Comparison of ENCODE assay signal across 12 cellular contexts in the genomic region with DNA sequence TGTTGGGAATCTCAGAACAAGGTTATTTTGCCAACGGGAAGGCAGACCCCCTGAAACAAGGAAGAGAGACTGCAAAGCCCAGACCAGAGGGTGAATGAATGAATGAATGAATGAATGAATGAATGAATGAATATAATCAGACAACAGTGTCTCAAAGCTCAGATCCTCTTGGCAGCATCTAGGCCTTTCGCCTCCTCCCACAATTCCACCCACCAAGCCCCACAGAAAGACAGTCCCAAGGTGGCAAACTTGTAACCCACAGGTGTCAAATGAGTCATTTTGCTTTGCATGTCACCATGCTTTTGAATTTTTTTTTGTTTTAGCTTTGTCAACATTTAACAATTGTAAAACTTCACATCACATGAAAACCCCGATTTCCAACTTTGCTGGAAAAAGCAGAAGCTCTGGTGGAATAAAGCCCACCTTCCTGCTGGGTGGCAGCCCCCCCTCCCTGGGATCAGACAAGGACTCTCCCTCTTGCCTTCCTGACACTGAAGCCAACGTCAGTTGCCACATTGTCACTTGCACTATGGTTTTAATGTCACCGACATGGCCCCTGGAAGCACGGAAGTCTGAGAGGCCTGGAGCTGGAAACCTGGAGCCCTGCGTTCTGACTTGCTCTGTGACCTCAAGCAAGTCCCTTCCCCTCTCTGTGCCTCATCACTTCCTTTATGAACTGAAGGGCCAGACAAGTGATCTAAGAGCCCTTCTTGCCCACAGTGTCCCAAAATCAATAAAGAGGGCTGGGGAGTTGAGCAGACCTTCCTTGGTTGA.
DNase-seq lines count a peak whose midpoint lies in the region; ATAC-seq, FAIRE-seq and TF ChIP-seq lines count a peak whose summit lies in the region.
"Had no signal": no experiment of that assay in that cellular context is flagged by ENCODE, and none has a peak within 500 bp of the region (broad histone marks: within the 10 kb centered on the region; RNA-seq: fewer than 3 reads in every experiment).

No MANE protein-coding gene starts in this region.

- peak; percentile 57 for FAIRE-seq in GM12892 (lab: Jason Lieb, UNC)

- TF ChIP-seq CTCF in NB4 (IDR thresholded peaks at IDR 0.05; ENCODE audit: low read depth, low read length), result no peak

- no peaks in the 10 kb centered on the region for H3K27me3 ChIP-seq in right cardiac atrium (ENCODE audit: control insufficient read depth, insufficient read depth)
- H3K27me3 ChIP-seq: transverse colon had no signal

- DNase-seq in GM12892 (ENCODE audit: insufficient read length), result no peak
- peak; percentile 53 for DNase-seq in NB4 (ENCODE audit: low read depth)
- peak in 1 of 2 donors; percentile 27 for DNase-seq in activated naive CD4-positive, alpha-beta T cell treated with anti-CD3 and anti-CD28 coated beads, Interleukin-2, amount 50 U/mL, for 72 hours (ENCODE audit: low spot score in 2 of 2)
- DNase-seq in stimulated activated CD4-positive, alpha-beta T cell treated with anti-CD3 and anti-CD28 coated beads, Interleukin-4, amount 100 ng/mL, for 24 hours, result peak; percentile 38
- no peak for DNase-seq in SW 1271 (lab: John Stamatoyannopoulos, UW)
- DNase-seq in right cardiac atrium, result no peak
- DNase-seq: GF-D8, KBM-7, NCI-H1930, transverse colon had no signal

- no peak overlapping the region for H3K4me3 ChIP-seq in NB4 (ENCODE audit: low read depth, low read length)
- no peak overlapping the region for H3K4me3 ChIP-seq in right cardiac atrium (ENCODE audit: low read length)
- H3K4me3 ChIP-seq: transverse colon had no signal

- no peak overlapping the region for H3K27ac Mint-ChIP-seq in activated naive CD4-positive, alpha-beta T cell treated with anti-CD3 and anti-CD28 coated beads, Interleukin-2, amount 50 U/mL, for 72 hours

- TF ChIP-seq POLR2A in GM12892 (IDR thresholded peaks at IDR 0.05; ENCODE audit: low read depth, low read length) (no peak), NB4 (IDR thresholded peaks at IDR 0.05; ENCODE audit: extremely low read depth, insufficient read length) (no peak)

- ATAC-seq in activated naive CD4-positive, alpha-beta T cell treated with anti-CD3 and anti-CD28 coated beads, Interleukin-2, amount 50 U/mL, for 72 hours, result peak; percentile 76 to 87
- ATAC-seq in GM18909 (IDR thresholded peaks at IDR 0.05; ENCODE audit: poor library complexity, unreplicated experiment) (no peak), right cardiac atrium (no peak)
- ATAC-seq: foreskin keratinocyte had no signal

- H3K9me3 ChIP-seq in right cardiac atrium (ENCODE audit: control insufficient read depth, low read length), result no peaks in the 10 kb centered on the region
- H3K9me3 ChIP-seq: transverse colon had no signal

- H3K9me3 Mint-ChIP-seq in activated naive CD4-positive, alpha-beta T cell treated with anti-CD3 and anti-CD28 coated beads, Interleukin-2, amount 50 U/mL, for 72 hours, result no peaks in the 10 kb centered on the region

- no peaks in the 10 kb centered on the region for H3K36me3 Mint-ChIP-seq in activated naive CD4-positive, alpha-beta T cell treated with anti-CD3 and anti-CD28 coated beads, Interleukin-2, amount 50 U/mL, for 72 hours

- no peak overlapping the region for H3K27ac ChIP-seq in right cardiac atrium (ENCODE audit: low read length)
- H3K27ac ChIP-seq: foreskin keratinocyte, transverse colon had no signal

- intact Hi-C loops in right cardiac atrium (cut with DNase I), result no loop called here

- WGBS in right cardiac atrium, result 79% methylated on average over 7 of the region's 7 CpGs

- peaks cover 2% of the 10 kb centered on the region for H3K4me1 ChIP-seq in right cardiac atrium (ENCODE audit: control insufficient read depth, insufficient read depth, low read length)
- H3K4me1 ChIP-seq: foreskin keratinocyte had no signal

Comparison
In these comparisons a context has a peak if more than half of its experiments do, and no peak if none do; other contexts are left out.
1. DNase-seq: peak in NB4 (single experiment) and stimulated activated CD4-positive, alpha-beta T cell treated with anti-CD3 and anti-CD28 coated beads, Interleukin-4, amount 100 ng/mL, for 24 hours (single experiment); none in GM12892 (single experiment), SW 1271 (0 of 2) and right cardiac atrium (0 of 3).
2. ATAC-seq: peak in activated naive CD4-positive, alpha-beta T cell treated with anti-CD3 and anti-CD28 coated beads, Interleukin-2, amount 50 U/mL, for 72 hours (2 of 2); none in GM18909 (single experiment) and right cardiac atrium (0 of 2).